Comparison of ENCODE assay signal across 8 cellular contexts in genomic region chr3:109731639-109732473, GRCh38.
DNase-seq lines count a peak whose midpoint lies in the region; ATAC-seq and TF ChIP-seq lines count a peak whose summit lies in the region.

No MANE protein-coding gene starts in this region.

- H3K4me1 ChIP-seq in left ventricle myocardium inferior: no peaks in the 10 kb centered on the region

- POLR2A ChIA-PET in RWPE1 (lab: Yijun Ruan, JAX; ENCODE audit: low non-redundant PET): no interaction called here

- peak; percentile 88 for TF ChIP-seq CTCF in RWPE1 (conservative IDR thresholded peaks at IDR 0.05; ENCODE audit: low read depth)
- TF ChIP-seq CTCF in left ventricle myocardium inferior (IDR thresholded peaks at IDR 0.05; ENCODE audit: borderline replicate concordance): peak; percentile 86

- peak; percentile 92 for ATAC-seq in GM21381 (IDR thresholded peaks at IDR 0.05; ENCODE audit: unreplicated experiment)
- peak; percentile 73 to 74 for ATAC-seq in activated naive CD4-positive, alpha-beta T cell treated with anti-CD3 and anti-CD28 coated beads, Interleukin-2, amount 50 U/mL, for 72 hours

- H3K4me3 ChIP-seq in left ventricle myocardium inferior (no peak overlapping the region), skeletal muscle cell (ENCODE audit: low read depth, low read length) (no peak overlapping the region)

- peak; percentile 4 for DNase-seq in Daoy (ENCODE audit: low read depth)
- peak; percentile 15 for DNase-seq in HPDE6-E6E7 (ENCODE audit: extremely low spot score)
- DNase-seq in RWPE1 (ENCODE audit: low spot score): peak; percentile 48
- peak in 1 of 2 donors; percentile 48 for DNase-seq in activated naive CD4-positive, alpha-beta T cell treated with anti-CD3 and anti-CD28 coated beads, Interleukin-2, amount 50 U/mL, for 72 hours (ENCODE audit: low spot score in 2 of 2)
- DNase-seq in left ventricle myocardium inferior: no peak
- peak; percentile 25 for DNase-seq in skeletal muscle cell (ENCODE audit: low read depth)
- DNase-seq in KG1 (lab: John Stamatoyannopoulos, UW): no peak

- CTCF ChIA-PET in RWPE1 (lab: Yijun Ruan, JAX): no interaction called here

- intact Hi-C loops in left ventricle myocardium inferior (cut with micrococcal nuclease): loop anchor here (10.0 kb wide), 1 partner anchor 583 kb away; no protein-coding TSS in a partner anchor

- H3K27ac ChIP-seq in RWPE1 (no peak overlapping the region), left ventricle myocardium inferior (replicated peaks) (no peak overlapping the region)

- H3K36me3 Mint-ChIP-seq in activated naive CD4-positive, alpha-beta T cell treated with anti-CD3 and anti-CD28 coated beads, Interleukin-2, amount 50 U/mL, for 72 hours: peaks cover 8 to 10% of the 10 kb centered on the region in 2 donors

- H3K36me3 ChIP-seq in left ventricle myocardium inferior: no peaks in the 10 kb centered on the region

- H3K9me3 Mint-ChIP-seq in activated naive CD4-positive, alpha-beta T cell treated with anti-CD3 and anti-CD28 coated beads, Interleukin-2, amount 50 U/mL, for 72 hours: peaks cover 3 to 11% of the 10 kb centered on the region in 2 donors

- H3K27me3 ChIP-seq in left ventricle myocardium inferior (ENCODE audit: low read depth): no peaks in the 10 kb centered on the region

- peaks cover 5% of the 10 kb centered on the region for H3K9me3 ChIP-seq in left ventricle myocardium inferior (replicated peaks)

- H3K27ac Mint-ChIP-seq in activated naive CD4-positive, alpha-beta T cell treated with anti-CD3 and anti-CD28 coated beads, Interleukin-2, amount 50 U/mL, for 72 hours: no peak overlapping the region

Comparison
In these comparisons a context has a peak if more than half of its experiments do, and no peak if none do; other contexts are left out.
1. DNase-seq: peak in Daoy (single experiment), HPDE6-E6E7 (single experiment), RWPE1 (single experiment) and skeletal muscle cell (single experiment); none in left ventricle myocardium inferior (single experiment) and KG1 (single experiment).